1 cellular context compared by ENCODE assay signal in genomic region chr9:87834357-87834756, GRCh38.
A peak's percentile ranks its signal among the peaks of the same experiment; 100 is the strongest.
TF ChIP-seq lines count a peak whose summit lies in the region.

No MANE protein-coding gene starts in this region.

TF ChIP-seq in H1, 55 proteins besides CTCF, POLR2A, EP300 and RAD21:
- TF ChIP-seq USF2 (IDR thresholded peaks at IDR 0.05; ENCODE audit: low read length), result 0 out of 2 replicates have a peak, but pooled peaks have one; percentile 53
- 0 out of 2 replicates have a peak, but pooled peaks have one; percentile 39 for TF ChIP-seq BACH1 (IDR thresholded peaks at IDR 0.05; ENCODE audit: low read length)
- peak; percentile 74; the same call in 1 of the 2 replicates for TF ChIP-seq MAX (IDR thresholded peaks at IDR 0.05)
- TF ChIP-seq YY1 (IDR thresholded peaks at IDR 0.05; ENCODE audit: low read depth, low read length), result peak; percentile 57; the same call in 1 of the 2 replicates
- TF ChIP-seq CEBPB (IDR thresholded peaks at IDR 0.05; ENCODE audit: low read depth, low read length), result no peak
- no peak for TF ChIP-seq ASH2L (IDR thresholded peaks at IDR 0.05; ENCODE audit: low read length)
- peak; percentile 25; the same call in 1 of the 2 replicates for TF ChIP-seq MAFK (IDR thresholded peaks at IDR 0.05; ENCODE audit: low read depth, low read length)
